13 cellular contexts compared by ENCODE assay signal in genomic region chr15:91865903-91866302, GRCh38. TPM values are rescaled to one million over a fixed set of nuclear protein-coding genes. Genes with fewer than 3 reads are reported as not detected.
DNase-seq lines count a peak whose midpoint lies in the region; ATAC-seq and TF ChIP-seq lines count a peak whose summit lies in the region.
"Had no signal": no experiment of that assay in that cellular context is flagged by ENCODE, and none has a peak within 500 bp of the region (broad histone marks: within the 10 kb centered on the region; RNA-seq: fewer than 3 reads in every experiment).

No MANE protein-coding gene starts in this region.

- no peaks in the 10 kb centered on the region; the same call in 1 of the 2 replicates for H3K9me3 Mint-ChIP-seq in HFFc6

- TF ChIP-seq CTCF in HFFc6 (IDR thresholded peaks at IDR 0.05) (no peak), colonic mucosa (IDR thresholded peaks at IDR 0.05) (no peak), brain microvascular endothelial cell (IDR thresholded peaks at IDR 0.05; ENCODE audit: low read depth, low read length, missing control alignments) (no peak)

- H3K9me3 ChIP-seq in colonic mucosa = no peaks in the 10 kb centered on the region
- H3K9me3 ChIP-seq in muscle layer of duodenum (ENCODE audit: control insufficient read depth in 1 of 2, low read length in 2 of 2) = no peaks in the 10 kb centered on the region

- H3K27ac ChIP-seq in colonic mucosa (peak overlapping the region; percentile 54), muscle layer of duodenum (ENCODE audit: low read length) (peak overlapping the region; percentile 7), brain microvascular endothelial cell (no peak overlapping the region)
- H3K27ac ChIP-seq: BLaER1 treated with 17β-estradiol and CSF1 and Interleukin-3, amounts not matched to agents 10 nM and 100 nM had no signal

- intact Hi-C loops in colonic mucosa (cut with DNase I) = loop anchor here (5.0 kb wide), 1 partner anchor 81 kb away; no protein-coding TSS in a partner anchor

- peak overlapping the region; percentile 85 for H3K27ac Mint-ChIP-seq in HFFc6

- H3K4me1 ChIP-seq in colonic mucosa = peaks cover 4% of the 10 kb centered on the region
- H3K4me1 ChIP-seq in muscle layer of duodenum (ENCODE audit: control insufficient read depth in 1 of 2, insufficient read depth in 2 of 2, low read length in 2 of 2) = peaks cover 18 to 47% of the 10 kb centered on the region in 2 donors

- H3K4me3 Mint-ChIP-seq in HFFc6 = peak overlapping the region; percentile 14

- peak; percentile 4 for DNase-seq in A172 (ENCODE audit: low spot score)
- DNase-seq in HFFc6 = no peak
- no peak for DNase-seq in colonic mucosa
- no peak for DNase-seq in NCI-H526 (lab: John Stamatoyannopoulos, UW)
- DNase-seq in brain microvascular endothelial cell = no peak
- no peak for DNase-seq in NCI-H748 treated with DMSO at 0.1 percent for 48 hours (lab: John Stamatoyannopoulos, UW)
- DNase-seq: activated CD4-positive, CD25-positive, alpha-beta regulatory T cell; activated effector memory CD4-positive, alpha-beta T cell treated with Interleukin-2 at 50 U/mL for 16 hours; GOT3; stimulated activated naive CD4-positive, alpha-beta T cell treated with Interleukin-2 at 50 U/mL for 16 hours had no signal

- H3K36me3 Mint-ChIP-seq in HFFc6 (ENCODE audit: low read depth) = no peaks in the 10 kb centered on the region

- H3K36me3 ChIP-seq in colonic mucosa = no peaks in the 10 kb centered on the region
- no peaks in the 10 kb centered on the region for H3K36me3 ChIP-seq in muscle layer of duodenum (ENCODE audit: control insufficient read depth in 1 of 2, insufficient read depth in 2 of 2, low read length in 2 of 2)
- H3K36me3 ChIP-seq in brain microvascular endothelial cell (replicated peaks) = no peaks in the 10 kb centered on the region
- H3K36me3 ChIP-seq: BLaER1 treated with 17β-estradiol and CSF1 and Interleukin-3, amounts not matched to agents 10 nM and 100 nM had no signal

- H3K4me1 Mint-ChIP-seq in HFFc6 (ENCODE audit: low read depth) = peaks cover 47% of the 10 kb centered on the region

- ATAC-seq in HG03460 (IDR thresholded peaks at IDR 0.05; ENCODE audit: unreplicated experiment) = no peak

- in situ Hi-C loops in brain microvascular endothelial cell (cut with HindIII; ENCODE audit: low pct_ligation_motif_present, low sequenced_read_pairs) = no loop called here

- H3K27me3 ChIP-seq in colonic mucosa (no peaks in the 10 kb centered on the region), muscle layer of duodenum (ENCODE audit: low read depth, low read length) (no peaks in the 10 kb centered on the region), brain microvascular endothelial cell (replicated peaks) (no peaks in the 10 kb centered on the region)
- H3K27me3 ChIP-seq: BLaER1 treated with 17β-estradiol and CSF1 and Interleukin-3, amounts not matched to agents 10 nM and 100 nM had no signal

- H3K27me3 Mint-ChIP-seq in HFFc6 (ENCODE audit: insufficient read depth) = no peaks in the 10 kb centered on the region

- H3K4me3 ChIP-seq in colonic mucosa (no peak overlapping the region), muscle layer of duodenum (ENCODE audit: low read depth in 1 of 2, low read length in 2 of 2) (no peak overlapping the region), brain microvascular endothelial cell (ENCODE audit: low read depth, low read length) (no peak overlapping the region)
- H3K4me3 ChIP-seq: BLaER1 treated with 17β-estradiol and CSF1 and Interleukin-3, amounts not matched to agents 10 nM and 100 nM had no signal

- no peak overlapping the region for H3K9ac ChIP-seq in colonic mucosa (ENCODE audit: low read depth in 2 of 2, low read length in 2 of 2)
- H3K9ac ChIP-seq: BLaER1 treated with 17β-estradiol and CSF1 and Interleukin-3, amounts not matched to agents 10 nM and 100 nM had no signal

RNA-seq across cellular contexts. Expression of gene SLCO3A1, which starts 12.4 kb away (rescaled TPM):
- 2.8 and 4.0 TPM in 2 replicates for total RNA-seq in A172 (2014; rRNA removed; shearing (Covaris generic))
- 10 to 100 TPM in 4 of 6 experiments, 1 to 10 TPM in 2; 5.7 to 19.4 (median 14.4) TPM for total RNA-seq in HFFc6 (2021; fragmentation: NEBNext Ultra II Directional; extraction: Animal tissue kit (Norgen Biotek cat#: 25700))
- 10 to 100 TPM; 11.4 to 24.6 TPM for total RNA-seq in colonic mucosa
